In genomic region chr19:47607564-47608073, GRCh38 we compare ENCODE assay signal across 8 cellular contexts. TPM values are rescaled to one million over a fixed set of nuclear protein-coding genes. Genes with fewer than 3 reads are reported as not detected.
A peak's percentile ranks its signal among the peaks of the same experiment; 100 is the strongest.
DNase-seq lines count a peak whose midpoint lies in the region; ATAC-seq and TF ChIP-seq lines count a peak whose summit lies in the region.

No MANE protein-coding gene starts in this region.

- H3K36me3 ChIP-seq in HEK293 (ENCODE audit: control insufficient read depth in 2 of 2, insufficient read depth in 1 of 2, low read length in 2 of 2) (peaks cover 5 to 8% of the 10 kb centered on the region in 2 experiments; a peak in 2 of 3 replicates), iPS-18a (ENCODE audit: control insufficient read depth, low read depth, low read length) (no peaks in the 10 kb centered on the region)

- POLR2A ChIA-PET in HEK293 (lab: Yijun Ruan, JAX): interaction anchor here (0.6 to 1.6 kb wide), 5 partner anchors 8 to 179 kb away, joined by 3 to 6 read pairs (median 3); no protein-coding TSS in a partner anchor

- H3K4me3 ChIP-seq in HEK293 (ENCODE audit: low read depth, low read length) (peak overlapping the region; percentile 68), iPS-18a (ENCODE audit: low read length) (peak overlapping the region; percentile 76)

- no peaks in the 10 kb centered on the region for H3K27me3 Mint-ChIP-seq in activated T-helper 17 cell treated with anti-CD3 and anti-CD28 coated beads, Interleukin-2, amount 50 U/mL, for 72 hours
- peaks cover 4 to 9% of the 10 kb centered on the region in 2 donors for H3K27me3 Mint-ChIP-seq in stimulated activated naive B cell treated with anti-CD40 and anti-IgM and Interleukin-4, amounts not matched to agents 10 μg/mL and 1 μg/mL and 100 μg/mL, for 72 hours

- H3K27ac ChIP-seq in HEK293 (ENCODE audit: extremely low read depth, low read depth, low read length) (peak overlapping the region; percentile 98), iPS-18a (ENCODE audit: low read length) (no peak overlapping the region)

- H3K9me3 ChIP-seq in HEK293 (ENCODE audit: control insufficient read depth, insufficient read depth, low read depth, low read length): no peaks in the 10 kb centered on the region
- H3K9me3 ChIP-seq in iPS-18a (ENCODE audit: control insufficient read depth, low read depth, low read length): no peaks in the 10 kb centered on the region

- CTCF ChIA-PET in HEK293 (lab: Yijun Ruan, JAX): interaction anchor here (0.6 to 1.2 kb wide), 2 partner anchors 89 to 172 kb away, joined by 3 to 4 read pairs; no protein-coding TSS in a partner anchor

- no peaks in the 10 kb centered on the region for H3K27me3 ChIP-seq in iPS-18a (ENCODE audit: control insufficient read depth, insufficient read depth, low read length)

- H3K4me3 Mint-ChIP-seq in activated T-helper 17 cell treated with anti-CD3 and anti-CD28 coated beads, Interleukin-2, amount 50 U/mL, for 72 hours: peak overlapping the region; percentile 80
- H3K4me3 Mint-ChIP-seq in stimulated activated naive B cell treated with anti-CD40 and anti-IgM and Interleukin-4, amounts not matched to agents 10 μg/mL and 1 μg/mL and 100 μg/mL, for 72 hours: peak overlapping the region; percentile 84 to 91

- H3K9me3 Mint-ChIP-seq in activated T-helper 17 cell treated with anti-CD3 and anti-CD28 coated beads, Interleukin-2, amount 50 U/mL, for 72 hours: no peaks in the 10 kb centered on the region
- no peaks in the 10 kb centered on the region for H3K9me3 Mint-ChIP-seq in stimulated activated naive B cell treated with anti-CD40 and anti-IgM and Interleukin-4, amounts not matched to agents 10 μg/mL and 1 μg/mL and 100 μg/mL, for 72 hours

- ATAC-seq in activated T-helper 17 cell treated with anti-CD3 and anti-CD28 coated beads, Interleukin-2, amount 50 U/mL, for 72 hours (replicated peaks): no peak
- ATAC-seq in stimulated activated naive B cell treated with anti-CD40 and anti-IgM and Interleukin-4, amounts not matched to agents 10 μg/mL and 1 μg/mL and 100 μg/mL, for 72 hours (replicated peaks): no peak

- no peak for TF ChIP-seq CTCF in HEK293 (tag by site-specific recombination; IDR thresholded peaks at IDR 0.05)

- H3K4me1 ChIP-seq in HEK293 (ENCODE audit: control insufficient read depth, insufficient read depth, low read length) (peaks cover 3% of the 10 kb centered on the region; the same call in 1 of the 2 replicates), iPS-18a (ENCODE audit: control insufficient read depth, low read depth, low read length) (peaks cover 16% of the 10 kb centered on the region)

- peak overlapping the region; percentile 77 for H3K27ac Mint-ChIP-seq in activated T-helper 17 cell treated with anti-CD3 and anti-CD28 coated beads, Interleukin-2, amount 50 U/mL, for 72 hours
- peak overlapping the region; percentile 93 for H3K27ac Mint-ChIP-seq in stimulated activated naive B cell treated with anti-CD40 and anti-IgM and Interleukin-4, amounts not matched to agents 10 μg/mL and 1 μg/mL and 100 μg/mL, for 72 hours

- peaks cover 9% of the 10 kb centered on the region for H3K4me1 Mint-ChIP-seq in activated T-helper 17 cell treated with anti-CD3 and anti-CD28 coated beads, Interleukin-2, amount 50 U/mL, for 72 hours
- H3K4me1 Mint-ChIP-seq in stimulated activated naive B cell treated with anti-CD40 and anti-IgM and Interleukin-4, amounts not matched to agents 10 μg/mL and 1 μg/mL and 100 μg/mL, for 72 hours: peaks cover 27 to 28% of the 10 kb centered on the region in 2 donors

- no peaks in the 10 kb centered on the region for H3K36me3 Mint-ChIP-seq in activated T-helper 17 cell treated with anti-CD3 and anti-CD28 coated beads, Interleukin-2, amount 50 U/mL, for 72 hours (ENCODE audit: low read depth)
- peaks cover 1 to 5% of the 10 kb centered on the region in 2 donors for H3K36me3 Mint-ChIP-seq in stimulated activated naive B cell treated with anti-CD40 and anti-IgM and Interleukin-4, amounts not matched to agents 10 μg/mL and 1 μg/mL and 100 μg/mL, for 72 hours

- no peak for DNase-seq in stimulated activated naive B cell treated with anti-CD40 and anti-IgM and Interleukin-4, amounts not matched to agents 10 μg/mL and 1 μg/mL and 100 μg/mL, for 72 hours
- DNase-seq in NCI-H226 (no peak), NCI-H1436 treated with DMSO at 0.1 percent for 48 hours (lab: John Stamatoyannopoulos, UW) (no peak), pons (ENCODE audit: low spot score) (no peak), cortex of kidney (lab: John Stamatoyannopoulos, UW) (no peak)

- H3K9ac ChIP-seq in iPS-18a (ENCODE audit: low read length): peak overlapping the region; percentile 80

TF ChIP-seq in HEK293, 187 proteins besides CTCF, POLR2A, EP300 and RAD21:
- TF ChIP-seq ZNF76 (tag by site-specific recombination; IDR thresholded peaks at IDR 0.05; ENCODE audit: borderline replicate concordance, low read depth) (no peak), GLIS1 (tag by site-specific recombination; IDR thresholded peaks at IDR 0.05) (peak; percentile 88)

RNA-seq across cellular contexts. Expression of gene BICRA, which starts 1.3 kb away (rescaled TPM):
- 10 to 100 TPM; 10.3 to 12.2 TPM for total RNA-seq in activated T-helper 17 cell treated with anti-CD3 and anti-CD28 coated beads, Interleukin-2, amount 50 U/mL, for 72 hours

RNA-seq across cellular contexts. Expression of gene ZNF541, which starts 34.7 kb away (rescaled TPM):
- total RNA-seq in activated T-helper 17 cell treated with anti-CD3 and anti-CD28 coated beads, Interleukin-2, amount 50 U/mL, for 72 hours: under 1 TPM; 0.04 to 0.98 TPM
